25 cellular contexts compared by ENCODE assay signal in genomic region chr1:228650141-228650540, GRCh38.
DNase-seq lines count a peak whose midpoint lies in the region; ATAC-seq and TF ChIP-seq lines count a peak whose summit lies in the region.
"Had no signal": no experiment of that assay in that cellular context is flagged by ENCODE, and none has a peak within 500 bp of the region (broad histone marks: within the 10 kb centered on the region; RNA-seq: fewer than 3 reads in every experiment).

No MANE protein-coding gene starts in this region.

- H4K5ac ChIP-seq in mesendoderm (ENCODE audit: low read length): no peak overlapping the region

- no peak overlapping the region for H2BK120ac ChIP-seq in mesendoderm (ENCODE audit: low read depth, low read length)

- H3K9me3 ChIP-seq in Karpas-422 (ENCODE audit: low read length): no peaks in the 10 kb centered on the region
- H3K9me3 ChIP-seq: breast epithelium, testis, vagina had no signal

- no peak overlapping the region for H2BK5ac ChIP-seq in mesendoderm (ENCODE audit: low read length)

- peaks cover 28% of the 10 kb centered on the region for H3K4me1 Mint-ChIP-seq in CD14-positive monocyte
- peaks cover 8% of the 10 kb centered on the region for H3K4me1 Mint-ChIP-seq in glutamatergic neuron (ENCODE audit: low read depth, unreplicated experiment)

- H3K4me3 ChIP-seq in Karpas-422 (ENCODE audit: low read length) (no peak overlapping the region), mesendoderm (ENCODE audit: low read length) (no peak overlapping the region)
- H3K4me3 ChIP-seq: breast epithelium, hepatocyte, testis, vagina had no signal

- H3K9me3 Mint-ChIP-seq in CD14-positive monocyte (peaks cover 0 to 24% (median 17%) of the 10 kb centered on the region in 7 donors), glutamatergic neuron (ENCODE audit: unreplicated experiment) (peaks cover 18% of the 10 kb centered on the region)
- H3K9me3 Mint-ChIP-seq: activated CD4-positive, alpha-beta T cell treated with anti-CD3 and anti-CD28 coated beads, Interleukin-2, amount 10 ng/mL, durations not matched to agents 7 days and 5 days; activated T-helper 17 cell treated with anti-CD3 and anti-CD28 coated beads, Interleukin-2, amount 50 U/mL, for 72 hours; natural killer cell; stimulated activated memory B cell treated with anti-CD40 and anti-IgM and Interleukin-4, amounts not matched to agents 10 μg/mL and 1 μg/mL and 100 μg/mL, for 72 hours had no signal

- no peak for ATAC-seq in GM18511 (IDR thresholded peaks at IDR 0.05; ENCODE audit: unreplicated experiment)
- ATAC-seq: activated T-helper 17 cell treated with anti-CD3 and anti-CD28 coated beads, Interleukin-2, amount 50 U/mL, for 72 hours; natural killer cell; stimulated activated memory B cell treated with anti-CD40 and anti-IgM and Interleukin-4, amounts not matched to agents 10 μg/mL and 1 μg/mL and 100 μg/mL, for 72 hours had no signal

- H3K27ac ChIP-seq in Karpas-422 (ENCODE audit: low read length) (no peak overlapping the region), mesendoderm (ENCODE audit: low read depth, low read length) (no peak overlapping the region)
- H3K27ac ChIP-seq: breast epithelium, hepatocyte, testis, vagina had no signal

- H3K4me2 ChIP-seq in Karpas-422 (ENCODE audit: low read depth, low read length, poor library complexity, severe bottlenecking) (no peak overlapping the region), mesendoderm (ENCODE audit: low read length) (no peak overlapping the region)
- H3K4me2 ChIP-seq: hepatocyte had no signal

- H3K9ac ChIP-seq in Karpas-422 (ENCODE audit: low read length) (no peak overlapping the region), mesendoderm (ENCODE audit: low read length) (no peak overlapping the region)

- H3K27ac Mint-ChIP-seq in CD14-positive monocyte: no peak overlapping the region
- no peak overlapping the region for H3K27ac Mint-ChIP-seq in glutamatergic neuron (ENCODE audit: unreplicated experiment)
- H3K27ac Mint-ChIP-seq: activated CD4-positive, alpha-beta T cell treated with anti-CD3 and anti-CD28 coated beads, Interleukin-2, amount 10 ng/mL, durations not matched to agents 7 days and 5 days; activated T-helper 17 cell treated with anti-CD3 and anti-CD28 coated beads, Interleukin-2, amount 50 U/mL, for 72 hours; natural killer cell; stimulated activated memory B cell treated with anti-CD40 and anti-IgM and Interleukin-4, amounts not matched to agents 10 μg/mL and 1 μg/mL and 100 μg/mL, for 72 hours had no signal

- H3K4me3 Mint-ChIP-seq in CD14-positive monocyte (peak overlapping the region; percentile 4 to 100), glutamatergic neuron (ENCODE audit: unreplicated experiment) (no peak overlapping the region)
- H3K4me3 Mint-ChIP-seq: activated CD4-positive, alpha-beta T cell treated with anti-CD3 and anti-CD28 coated beads, Interleukin-2, amount 10 ng/mL, durations not matched to agents 7 days and 5 days; activated T-helper 17 cell treated with anti-CD3 and anti-CD28 coated beads, Interleukin-2, amount 50 U/mL, for 72 hours; stimulated activated memory B cell treated with anti-CD40 and anti-IgM and Interleukin-4, amounts not matched to agents 10 μg/mL and 1 μg/mL and 100 μg/mL, for 72 hours had no signal

- no peaks in the 10 kb centered on the region for H3K9me2 ChIP-seq in Karpas-422 (replicated peaks; ENCODE audit: insufficient read depth, low read length)

- no CpG with 5 or more reads among the region's 23 CpGs for WGBS in mesendoderm (ENCODE audit: extremely low coverage, insufficient coverage, low lambda C conversion rate)

- H3K27me3 Mint-ChIP-seq in CD14-positive monocyte (ENCODE audit: low read depth in 3 of 3): peaks cover 52 to 72% (median 63%) of the 10 kb centered on the region in 3 donors
- peaks cover 23% of the 10 kb centered on the region for H3K27me3 Mint-ChIP-seq in glutamatergic neuron (ENCODE audit: unreplicated experiment)

- H3K4me1 ChIP-seq in Karpas-422 (ENCODE audit: low read length): peaks cover 6% of the 10 kb centered on the region
- no peaks in the 10 kb centered on the region for H3K4me1 ChIP-seq in mesendoderm (ENCODE audit: control insufficient read depth, low read depth, low read length)

- H3K36me3 Mint-ChIP-seq in CD14-positive monocyte (peaks cover 20 to 29% of the 10 kb centered on the region in 2 donors), glutamatergic neuron (ENCODE audit: unreplicated experiment) (peaks cover 5% of the 10 kb centered on the region)
- H3K36me3 Mint-ChIP-seq: natural killer cell; stimulated activated memory B cell treated with anti-CD40 and anti-IgM and Interleukin-4, amounts not matched to agents 10 μg/mL and 1 μg/mL and 100 μg/mL, for 72 hours had no signal

- H3K79me2 ChIP-seq in Karpas-422 (ENCODE audit: low read length): no peaks in the 10 kb centered on the region
- no peaks in the 10 kb centered on the region for H3K79me2 ChIP-seq in mesendoderm (ENCODE audit: control insufficient read depth, insufficient read depth, low read length)
- H3K79me2 ChIP-seq: hepatocyte had no signal

- no peaks in the 10 kb centered on the region for H3K79me1 ChIP-seq in mesendoderm (ENCODE audit: low read length)

- no peak overlapping the region for H2AFZ ChIP-seq in Karpas-422 (ENCODE audit: low read length)
- H2AFZ ChIP-seq: hepatocyte had no signal

- TF ChIP-seq CTCF in CD14-positive monocyte (IDR thresholded peaks at IDR 0.05) (no peak), glutamatergic neuron (IDR thresholded peaks at IDR 0.05; ENCODE audit: partially characterized antibody, unreplicated experiment) (no peak)

- intact Hi-C loops in CD14-positive monocyte (cut with micrococcal nuclease): no loop called here

- no peak overlapping the region for H3K23ac ChIP-seq in mesendoderm (ENCODE audit: low read length)

- no peak overlapping the region for H3K56ac ChIP-seq in mesendoderm (ENCODE audit: low read length)

- no peak overlapping the region for H3K4ac ChIP-seq in mesendoderm (ENCODE audit: low read depth, low read length)

- no peaks in the 10 kb centered on the region for H3K27me3 ChIP-seq in Karpas-422 (ENCODE audit: low read length)
- peaks cover 4% of the 10 kb centered on the region for H3K27me3 ChIP-seq in mesendoderm (ENCODE audit: insufficient read depth, low read length, poor library complexity)
- H3K27me3 ChIP-seq: testis, vagina had no signal

- no peak for DNase-seq in CD14-positive monocyte (ENCODE audit: low spot score)
- DNase-seq in Karpas-422: peak; percentile 23
- peak; percentile 40 for DNase-seq in glutamatergic neuron
- DNase-seq in mesendoderm: peak; percentile 77
- no peak for DNase-seq in dedifferentiated amniotic fluid mesenchymal stem cell (ENCODE audit: extremely low spot score)
- DNase-seq in ureter (ENCODE audit: low spot score): no peak
- no peak for DNase-seq in NCI-H82 (lab: John Stamatoyannopoulos, UW)
- DNase-seq: activated CD4-positive, alpha-beta T cell treated with anti-CD3 and anti-CD28 coated beads, Interleukin-2, amount 10 ng/mL, durations not matched to agents 7 days and 5 days; activated CD8-positive, alpha-beta memory T cell treated with anti-CD3 and anti-CD28 coated beads, Interleukin-2, amount 50 U/mL, for 4 hours; EL; HCEC 1CT; kidney glomerular epithelial cell; natural killer cell; NCI-H1436 treated with DMSO at 0.1 percent for 48 hours; NCI-H510A; NK-92 treated with Interleukin-12 subunit alpha and Interleukin-12 subunit beta, amount 100 ng/mL, for 24 hours; SIG-M5; stimulated activated CD4-positive, alpha-beta T cell treated with anti-CD3 and anti-CD28 coated beads, Interleukin-1b, Interleukin-23, amount 100 ng/mL, for 48 hours; testis had no signal

- H3K36me3 ChIP-seq in Karpas-422 (ENCODE audit: insufficient read depth, low read length): no peaks in the 10 kb centered on the region
- no peaks in the 10 kb centered on the region for H3K36me3 ChIP-seq in mesendoderm (ENCODE audit: control insufficient read depth, insufficient read depth, low read length)
- H3K36me3 ChIP-seq: breast epithelium, vagina had no signal

- no peak overlapping the region for H2BK15ac ChIP-seq in mesendoderm (replicated peaks; ENCODE audit: low read depth)

- no peaks in the 10 kb centered on the region for H4K20me1 ChIP-seq in Karpas-422 (ENCODE audit: insufficient read depth, low read depth, low read length)

- H3K18ac ChIP-seq in mesendoderm (ENCODE audit: low read length): no peak overlapping the region

- H4K8ac ChIP-seq in mesendoderm (ENCODE audit: low read depth, low read length): no peak overlapping the region

- no peak overlapping the region for H2AK5ac ChIP-seq in mesendoderm (ENCODE audit: low read length)

Comparison
In these comparisons a context has a peak if more than half of its experiments do, and no peak if none do; other contexts are left out.
1. DNase-seq: peak in Karpas-422 (single experiment), glutamatergic neuron (single experiment) and mesendoderm (single experiment); none in CD14-positive monocyte (single experiment), dedifferentiated amniotic fluid mesenchymal stem cell (single experiment), ureter (single experiment) and NCI-H82 (single experiment).